In genomic region chr16:79132745-79133144, GRCh38 we compare ENCODE assay signal across 15 cellular contexts.
"Had no signal": no experiment of that assay in that cellular context is flagged by ENCODE, and none has a peak within 500 bp of the region (broad histone marks: within the 10 kb centered on the region; RNA-seq: fewer than 3 reads in every experiment).

No MANE protein-coding gene starts in this region.

- H3K27me3 Mint-ChIP-seq: activated CD4-positive, alpha-beta T cell treated with anti-CD3 and anti-CD28 coated beads, Interleukin-2, amount 10 ng/mL, durations not matched to agents 24 days and 14 days; activated CD8-positive, alpha-beta T cell treated with anti-CD3 and anti-CD28 coated beads for 36 hours; activated T-cell treated with anti-CD3 and anti-CD28 coated beads, Interleukin-2, amount 50 U/mL, for 24 hours; naive thymus-derived CD8-positive, alpha-beta T cell had no signal

- H3K9ac ChIP-seq: parathyroid adenoma had no signal

- H3K4me2 ChIP-seq: hepatocyte had no signal

- H2AFZ ChIP-seq: hepatocyte, parathyroid adenoma had no signal

- H3K4me1 Mint-ChIP-seq: activated CD4-positive, alpha-beta T cell treated with anti-CD3 and anti-CD28 coated beads, Interleukin-2, amount 10 ng/mL, durations not matched to agents 24 days and 14 days; naive thymus-derived CD8-positive, alpha-beta T cell had no signal

- H3K36me3 Mint-ChIP-seq: naive thymus-derived CD8-positive, alpha-beta T cell had no signal

- H3K79me2 ChIP-seq: hepatocyte, parathyroid adenoma had no signal

- H3K9me3 Mint-ChIP-seq: activated CD8-positive, alpha-beta T cell treated with anti-CD3 and anti-CD28 coated beads for 36 hours; activated T-cell treated with anti-CD3 and anti-CD28 coated beads, Interleukin-2, amount 50 U/mL, for 24 hours; activated T-helper 2 cell treated with anti-CD3 and anti-CD28 coated beads, Interferon-gamma antibody, Interleukin-2, Interleukin-4, amounts not matched to agents 10 μg/mL and 5 μg/mL and 100 μg/mL, durations not matched to agents 14 hours and 24 hours and 36 hours had no signal

- H3K27me3 ChIP-seq: hepatocyte, neutrophil, upper lobe of left lung had no signal

- H3K4me1 ChIP-seq: parathyroid adenoma, upper lobe of left lung had no signal

- H3K27ac ChIP-seq: hepatocyte, neutrophil, parathyroid adenoma, upper lobe of left lung had no signal

- H3K9me3 ChIP-seq: neutrophil, upper lobe of left lung had no signal

- H3K36me3 ChIP-seq: neutrophil, upper lobe of left lung had no signal

- H3K4me3 ChIP-seq: hepatocyte, upper lobe of left lung had no signal

- H3K4me3 Mint-ChIP-seq: activated CD4-positive, alpha-beta T cell treated with anti-CD3 and anti-CD28 coated beads, Interleukin-2, amount 10 ng/mL, durations not matched to agents 24 days and 14 days; activated CD8-positive, alpha-beta T cell treated with anti-CD3 and anti-CD28 coated beads for 36 hours; activated T-cell treated with anti-CD3 and anti-CD28 coated beads, Interleukin-2, amount 50 U/mL, for 24 hours; naive thymus-derived CD8-positive, alpha-beta T cell had no signal

- H3K27ac Mint-ChIP-seq: activated CD4-positive, alpha-beta T cell treated with anti-CD3 and anti-CD28 coated beads, Interleukin-2, amount 10 ng/mL, durations not matched to agents 24 days and 14 days; activated CD8-positive, alpha-beta T cell treated with anti-CD3 and anti-CD28 coated beads for 36 hours; activated T-cell treated with anti-CD3 and anti-CD28 coated beads, Interleukin-2, amount 50 U/mL, for 24 hours; activated T-helper 2 cell treated with anti-CD3 and anti-CD28 coated beads, Interferon-gamma antibody, Interleukin-2, Interleukin-4, amounts not matched to agents 10 μg/mL and 5 μg/mL and 100 μg/mL, durations not matched to agents 14 hours and 24 hours and 36 hours; naive thymus-derived CD8-positive, alpha-beta T cell had no signal

- DNase-seq: activated CD4-positive, alpha-beta T cell treated with anti-CD3 and anti-CD28 coated beads, Interleukin-2, amount 10 ng/mL, durations not matched to agents 24 days and 14 days; activated CD8-positive, alpha-beta T cell treated with anti-CD3 and anti-CD28 coated beads for 36 hours; activated naive CD4-positive, alpha-beta T cell treated with Interleukin-2 at 50 U/mL for 16 hours; activated T-cell treated with anti-CD3 and anti-CD28 coated beads, Interleukin-2, amount 50 U/mL, for 24 hours; anterior cingulate cortex; effector CD4-positive, alpha-beta T cell; mesendoderm; naive thymus-derived CD8-positive, alpha-beta T cell; stimulated activated CD4-positive, alpha-beta T cell treated with anti-CD3 and anti-CD28 coated beads, Interleukin-2, amount 100 ng/mL, for 24 hours; stimulated activated naive CD4-positive, alpha-beta T cell treated with Interleukin-2 at 50 U/mL for 16 hours; upper lobe of left lung had no signal
